ENCODE assay signal across 8 cellular contexts in the genomic region with DNA sequence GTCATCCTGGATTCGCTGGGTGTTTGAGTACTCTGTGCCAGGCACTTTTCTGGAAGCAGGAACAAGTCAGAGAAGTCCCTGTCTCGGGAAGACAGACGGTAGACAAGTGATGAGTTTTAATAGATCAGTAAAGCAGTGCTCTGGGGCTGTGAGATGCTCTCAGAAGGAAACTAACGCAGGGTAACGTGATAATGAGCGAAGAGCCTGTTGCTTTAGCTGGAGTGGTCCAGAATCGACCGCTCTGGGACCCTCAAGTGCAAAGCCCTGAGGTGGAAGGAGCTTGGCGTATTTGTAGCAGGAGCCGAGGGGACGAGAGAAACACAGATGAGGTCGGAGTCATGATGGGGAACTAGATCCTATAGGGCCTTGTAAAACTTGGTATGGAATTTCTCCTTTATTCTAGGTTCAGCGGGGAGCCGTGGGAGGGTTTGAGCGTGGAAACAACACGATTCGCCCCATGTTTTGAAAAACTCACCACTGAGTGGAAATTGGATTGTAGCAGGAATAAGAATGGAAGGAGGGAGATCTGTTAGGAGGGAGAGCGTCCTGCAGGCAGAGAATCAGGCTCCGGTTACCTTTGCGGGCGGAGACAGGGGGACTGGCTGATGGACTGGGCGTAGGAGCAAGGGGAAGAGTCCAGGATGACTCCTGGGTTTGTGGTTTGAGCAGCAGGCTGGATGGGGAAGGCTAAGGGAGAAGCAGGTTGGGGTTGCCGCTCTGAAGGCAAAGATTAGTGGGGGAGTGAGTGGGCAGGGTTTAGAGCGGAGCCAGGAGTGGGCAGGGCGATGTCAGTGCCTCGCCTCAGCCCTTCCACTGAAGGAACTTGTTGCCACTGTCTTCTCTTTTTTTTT. TPM values are rescaled to one million over a fixed set of nuclear protein-coding genes. Genes with fewer than 3 reads are reported as not detected.
A peak's percentile ranks its signal among the peaks of the same experiment; 100 is the strongest.
DNase-seq lines count a peak whose midpoint lies in the region; ATAC-seq and TF ChIP-seq lines count a peak whose summit lies in the region.

No MANE protein-coding gene starts in this region.

- peaks cover 21 to 27% of the 10 kb centered on the region in 2 donors for H3K36me3 Mint-ChIP-seq in CD14-positive monocyte
- peaks cover 50% of the 10 kb centered on the region for H3K36me3 Mint-ChIP-seq in activated CD4-positive, alpha-beta memory T cell treated with anti-CD3 and anti-CD28 coated beads, Interleukin-2, amount 10 ng/mL, durations not matched to agents 7 days and 5 days (ENCODE audit: low read depth)
- peaks cover 88% of the 10 kb centered on the region for H3K36me3 Mint-ChIP-seq in stimulated activated effector memory CD8-positive, alpha-beta T cell treated with anti-CD3 and anti-CD28 coated beads, Interleukin-12 subunit alpha, Interleukin-12 subunit beta, amount 100 ng/mL, for 72 hours

- H3K4me3 ChIP-seq in HEK293 (ENCODE audit: low read depth, low read length) (peak overlapping the region; percentile 85), iPS-15b (ENCODE audit: low read depth, low read length) (peak overlapping the region; percentile 75)

- H3K27me3 ChIP-seq in iPS-15b (ENCODE audit: control insufficient read depth, insufficient read depth, low read length): no peaks in the 10 kb centered on the region

- intact Hi-C loops in CD14-positive monocyte (cut with micrococcal nuclease): loop anchor here in 1 of 2 donors (1.0 to 5.0 kb wide), 3 partner anchors 47 to 127 kb away; a partner anchor contains a TSS

- H3K27ac ChIP-seq in HEK293 (ENCODE audit: extremely low read depth, low read depth, low read length): peak overlapping the region; percentile 61; the same call in 1 of the 2 replicates

- CTCF ChIA-PET in HEK293 (lab: Yijun Ruan, JAX): interaction anchor here (0.7 to 1.8 kb wide), 6 partner anchors 10 to 971 kb away, joined by 3 to 7 read pairs (median 5); no protein-coding TSS in a partner anchor
- CTCF ChIA-PET in activated CD4-positive, alpha-beta memory T cell treated with anti-CD3 and anti-CD28 coated beads, Interleukin-2, amount 10 ng/mL, durations not matched to agents 7 days and 5 days (lab: Charles Lee): interaction anchor here (1.0 to 3.2 kb wide), 5 partner anchors 16 to 126 kb away, joined by 3 to 14 read pairs (median 4); a partner anchor contains a TSS

- POLR2A ChIA-PET in HEK293 (lab: Yijun Ruan, JAX): interaction anchor here (0.5 to 2.2 kb wide), 21 partner anchors 9 to 1650 kb away, joined by 3 to 22 read pairs (median 4); a partner anchor contains a TSS
- POLR2A ChIA-PET in activated CD4-positive, alpha-beta memory T cell treated with anti-CD3 and anti-CD28 coated beads, Interleukin-2, amount 10 ng/mL, durations not matched to agents 7 days and 5 days (lab: Charles Lee): interaction anchor here (0.7 to 2.5 kb wide), 12 partner anchors 9 to 537 kb away, joined by 3 to 30 read pairs (median 5); a partner anchor contains a TSS

- peak overlapping the region; percentile 91 to 98 (median 96) for H3K27ac Mint-ChIP-seq in CD14-positive monocyte
- H3K27ac Mint-ChIP-seq in activated CD4-positive, alpha-beta memory T cell treated with anti-CD3 and anti-CD28 coated beads, Interleukin-2, amount 10 ng/mL, durations not matched to agents 7 days and 5 days: peak overlapping the region; percentile 89
- peak overlapping the region; percentile 99 for H3K27ac Mint-ChIP-seq in stimulated activated effector memory CD8-positive, alpha-beta T cell treated with anti-CD3 and anti-CD28 coated beads, Interleukin-12 subunit alpha, Interleukin-12 subunit beta, amount 100 ng/mL, for 72 hours

- no peaks in the 10 kb centered on the region for H3K9me3 ChIP-seq in HEK293 (ENCODE audit: control insufficient read depth, insufficient read depth, low read depth, low read length)
- H3K9me3 ChIP-seq in iPS-15b (ENCODE audit: control insufficient read depth, insufficient read depth, low read length): no peaks in the 10 kb centered on the region

- peak; percentile 2 for ATAC-seq in stimulated activated effector memory CD8-positive, alpha-beta T cell treated with anti-CD3 and anti-CD28 coated beads, Interleukin-12 subunit alpha, Interleukin-12 subunit beta, amount 100 ng/mL, for 72 hours
- ATAC-seq in HG02840 (IDR thresholded peaks at IDR 0.05; ENCODE audit: low FRiP score, unreplicated experiment) (no peak), GM21381 (IDR thresholded peaks at IDR 0.05; ENCODE audit: unreplicated experiment) (no peak)

- no peak for DNase-seq in CD14-positive monocyte (ENCODE audit: low spot score)
- DNase-seq in activated CD4-positive, alpha-beta memory T cell treated with anti-CD3 and anti-CD28 coated beads, Interleukin-2, amount 10 ng/mL, durations not matched to agents 7 days and 5 days: no peak
- no peak for DNase-seq in stimulated activated effector memory CD8-positive, alpha-beta T cell treated with anti-CD3 and anti-CD28 coated beads, Interleukin-12 subunit alpha, Interleukin-12 subunit beta, amount 100 ng/mL, for 72 hours (ENCODE audit: low spot score in 2 of 2)
- no peak for DNase-seq in NCI-H1930 (lab: John Stamatoyannopoulos, UW)

- H3K4me3 Mint-ChIP-seq in CD14-positive monocyte: peak overlapping the region; percentile 82 to 95
- H3K4me3 Mint-ChIP-seq in activated CD4-positive, alpha-beta memory T cell treated with anti-CD3 and anti-CD28 coated beads, Interleukin-2, amount 10 ng/mL, durations not matched to agents 7 days and 5 days: peak overlapping the region; percentile 98
- H3K4me3 Mint-ChIP-seq in stimulated activated effector memory CD8-positive, alpha-beta T cell treated with anti-CD3 and anti-CD28 coated beads, Interleukin-12 subunit alpha, Interleukin-12 subunit beta, amount 100 ng/mL, for 72 hours: peak overlapping the region; percentile 99

- peaks cover 0 to 5% (median 3%) of the 10 kb centered on the region in 3 donors for H3K27me3 Mint-ChIP-seq in CD14-positive monocyte (ENCODE audit: low read depth in 3 of 3)
- no peaks in the 10 kb centered on the region for H3K27me3 Mint-ChIP-seq in activated CD4-positive, alpha-beta memory T cell treated with anti-CD3 and anti-CD28 coated beads, Interleukin-2, amount 10 ng/mL, durations not matched to agents 7 days and 5 days

- 0 out of 2 replicates have a peak, but pooled peaks cover 2% of the 10 kb centered on the region for H3K4me1 ChIP-seq in HEK293 (ENCODE audit: control insufficient read depth, insufficient read depth, low read length)
- H3K4me1 ChIP-seq in iPS-15b (ENCODE audit: control insufficient read depth, insufficient read depth, low read length): no peaks in the 10 kb centered on the region

- H3K9me3 Mint-ChIP-seq in CD14-positive monocyte: peaks cover 0 to 4% (median 0%) of the 10 kb centered on the region in 7 donors
- H3K9me3 Mint-ChIP-seq in activated CD4-positive, alpha-beta memory T cell treated with anti-CD3 and anti-CD28 coated beads, Interleukin-2, amount 10 ng/mL, durations not matched to agents 7 days and 5 days: no peaks in the 10 kb centered on the region
- no peaks in the 10 kb centered on the region for H3K9me3 Mint-ChIP-seq in stimulated activated effector memory CD8-positive, alpha-beta T cell treated with anti-CD3 and anti-CD28 coated beads, Interleukin-12 subunit alpha, Interleukin-12 subunit beta, amount 100 ng/mL, for 72 hours

- peaks cover 52% of the 10 kb centered on the region for H3K4me1 Mint-ChIP-seq in CD14-positive monocyte
- H3K4me1 Mint-ChIP-seq in activated CD4-positive, alpha-beta memory T cell treated with anti-CD3 and anti-CD28 coated beads, Interleukin-2, amount 10 ng/mL, durations not matched to agents 7 days and 5 days: peaks cover 38% of the 10 kb centered on the region
- H3K4me1 Mint-ChIP-seq in stimulated activated effector memory CD8-positive, alpha-beta T cell treated with anti-CD3 and anti-CD28 coated beads, Interleukin-12 subunit alpha, Interleukin-12 subunit beta, amount 100 ng/mL, for 72 hours: peaks cover 51% of the 10 kb centered on the region

- TF ChIP-seq CTCF in CD14-positive monocyte (IDR thresholded peaks at IDR 0.05): no peak
- TF ChIP-seq CTCF in HEK293 (tag by site-specific recombination; IDR thresholded peaks at IDR 0.05): no peak

- H3K36me3 ChIP-seq in HEK293 (ENCODE audit: control insufficient read depth in 2 of 2, insufficient read depth in 1 of 2, low read length in 2 of 2) (peaks cover 31 to 61% of the 10 kb centered on the region in 2 experiments), iPS-15b (ENCODE audit: control insufficient read depth, insufficient read depth, low read length) (peaks cover 39% of the 10 kb centered on the region)

- peak overlapping the region; percentile 77 for H3K9ac ChIP-seq in iPS-15b (ENCODE audit: low read depth, low read length)

TF ChIP-seq in HEK293, 187 proteins besides CTCF, POLR2A, EP300 and RAD21 (continues in another document):
- TF ChIP-seq, protein P1, sequence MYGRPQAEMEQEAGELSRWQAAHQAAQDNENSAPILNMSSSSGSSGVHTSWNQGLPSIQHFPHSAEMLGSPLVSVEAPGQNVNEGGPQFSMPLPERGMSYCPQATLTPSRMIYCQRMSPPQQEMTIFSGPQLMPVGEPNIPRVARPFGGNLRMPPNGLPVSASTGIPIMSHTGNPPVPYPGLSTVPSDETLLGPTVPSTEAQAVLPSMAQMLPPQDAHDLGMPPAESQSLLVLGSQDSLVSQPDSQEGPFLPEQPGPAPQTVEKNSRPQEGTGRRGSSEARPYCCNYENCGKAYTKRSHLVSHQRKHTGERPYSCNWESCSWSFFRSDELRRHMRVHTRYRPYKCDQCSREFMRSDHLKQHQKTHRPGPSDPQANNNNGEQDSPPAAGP (tag by site-specific recombination; IDR thresholded peaks at IDR 0.05): 0 out of 2 replicates have a peak, but pooled peaks have one; percentile 2
- TF ChIP-seq ZFHX2 (tag by site-specific recombination; conservative IDR thresholded peaks at IDR 0.05): peak; percentile 97

RNA-seq across cellular contexts. Expression of a gene that starts 0.8 kb away (rescaled TPM):
- polyA plus RNA-seq in CD14-positive monocyte: 10 to 100 TPM in 1 of 2 donors, 1 to 10 TPM in 1; 9.3 to 15.6 TPM
- 100 to 1,000 TPM; 117 to 119 TPM for total RNA-seq in activated CD4-positive, alpha-beta memory T cell treated with anti-CD3 and anti-CD28 coated beads, Interleukin-2, amount 10 ng/mL, durations not matched to agents 7 days and 5 days

RNA-seq across cellular contexts. Expression of a gene that starts 8.7 kb away (rescaled TPM):
- polyA plus RNA-seq in CD14-positive monocyte: 10 to 100 TPM; 77.1 to 78.9 TPM
- 10 to 100 TPM; 79.7 to 86.2 TPM for total RNA-seq in activated CD4-positive, alpha-beta memory T cell treated with anti-CD3 and anti-CD28 coated beads, Interleukin-2, amount 10 ng/mL, durations not matched to agents 7 days and 5 days

RNA-seq across cellular contexts. Expression of a gene that starts 19.5 kb away (rescaled TPM):
- under 1 TPM; 0.27 to 0.52 TPM for polyA plus RNA-seq in CD14-positive monocyte
- 1 to 10 TPM; 3.2 to 3.9 TPM for total RNA-seq in activated CD4-positive, alpha-beta memory T cell treated with anti-CD3 and anti-CD28 coated beads, Interleukin-2, amount 10 ng/mL, durations not matched to agents 7 days and 5 days

RNA-seq across cellular contexts. Expression of a gene that starts 33.8 kb away (rescaled TPM):
- polyA plus RNA-seq in CD14-positive monocyte: under 1 TPM; 0.16 to 0.34 TPM
- under 1 TPM in 1 of 2 experiments, not detected in 1; 0.18 TPM for total RNA-seq in activated CD4-positive, alpha-beta memory T cell treated with anti-CD3 and anti-CD28 coated beads, Interleukin-2, amount 10 ng/mL, durations not matched to agents 7 days and 5 days

RNA-seq across cellular contexts. Expression of a gene that starts 47.8 kb away (rescaled TPM):
- polyA plus RNA-seq in CD14-positive monocyte: not detected
- under 1 TPM; 0.28 to 0.33 TPM for total RNA-seq in activated CD4-positive, alpha-beta memory T cell treated with anti-CD3 and anti-CD28 coated beads, Interleukin-2, amount 10 ng/mL, durations not matched to agents 7 days and 5 days
